19 cellular contexts compared by ENCODE assay signal in genomic region chr4:23885943-23886590, GRCh38. TPM values are rescaled to one million over a fixed set of nuclear protein-coding genes. Genes with fewer than 3 reads are reported as not detected.
DNase-seq lines count a peak whose midpoint lies in the region; ATAC-seq and TF ChIP-seq lines count a peak whose summit lies in the region.
"Had no signal": no experiment of that assay in that cellular context is flagged by ENCODE, and none has a peak within 500 bp of the region (broad histone marks: within the 10 kb centered on the region; RNA-seq: fewer than 3 reads in every experiment).

No MANE protein-coding gene starts in this region.

- ATAC-seq in Right ventricle myocardium superior (ENCODE audit: poor library complexity) (no peak), upper lobe of left lung (ENCODE audit: low FRiP score in 2 of 2) (no peak)
- ATAC-seq: CD8-positive, alpha-beta T cell; PC-3 had no signal

- no peak overlapping the region for H2BK15ac ChIP-seq in mesenchymal stem cell (ENCODE audit: low read depth, poor library complexity, severe bottlenecking)

- peaks cover 32% of the 10 kb centered on the region for H3K4me1 Mint-ChIP-seq in endodermal cell

- no peak overlapping the region for H4K8ac ChIP-seq in mesenchymal stem cell (ENCODE audit: low read length)

- no peak overlapping the region for H2AFZ ChIP-seq in mesenchymal stem cell (ENCODE audit: low read depth, low read length)

- no peak overlapping the region for H3K4me3 Mint-ChIP-seq in endodermal cell
- H3K4me3 Mint-ChIP-seq: CD8-positive, alpha-beta T cell had no signal

- no peak overlapping the region for H2BK12ac ChIP-seq in mesenchymal stem cell (ENCODE audit: low read length in 2 of 2)

- intact Hi-C loops in left ventricle myocardium inferior (cut with micrococcal nuclease) (no loop called here), Right ventricle myocardium superior (cut with DNase I) (no loop called here)

- no peak overlapping the region for H3K14ac ChIP-seq in mesenchymal stem cell (ENCODE audit: low read length in 2 of 2)

- no peak for TF ChIP-seq EP300 in upper lobe of left lung (IDR thresholded peaks at IDR 0.05)

- no peak overlapping the region for H3K4me2 ChIP-seq in mesenchymal stem cell (ENCODE audit: low read length, poor library complexity, severe bottlenecking)
- H3K4me2 ChIP-seq: BLaER1 had no signal

- no peak overlapping the region for H3K9ac ChIP-seq in endodermal cell (ENCODE audit: extremely low read depth, low read length, poor library complexity, severe bottlenecking)
- H3K9ac ChIP-seq in mesenchymal stem cell (ENCODE audit: low read length), result no peak overlapping the region
- H3K9ac ChIP-seq: BLaER1 had no signal

- H2BK5ac ChIP-seq in mesenchymal stem cell (ENCODE audit: low read depth, low read length, poor library complexity, severe bottlenecking), result no peak overlapping the region

- H3K27ac ChIP-seq in left ventricle myocardium inferior (replicated peaks) (peak overlapping the region; percentile 94), endodermal cell (ENCODE audit: low read depth, low read length) (no peak overlapping the region), mesenchymal stem cell (ENCODE audit: low read length, poor library complexity, severe bottlenecking) (no peak overlapping the region), upper lobe of left lung (no peak overlapping the region)
- H3K27ac ChIP-seq: BLaER1, RWPE1 had no signal

- 70 to 90% methylated on average over 4 to 6 of the region's 6 CpGs for WGBS in endodermal cell (ENCODE audit: insufficient coverage in 1 of 2, insufficient read length in 1 of 2), 2 experiments
- 90% methylated on average over 4 of the region's 6 CpGs for WGBS in mesenchymal stem cell
- WGBS in upper lobe of left lung, 2 donors, result 94 to 96% methylated on average over 6 of the region's 6 CpGs

- no peak overlapping the region for H3K27ac Mint-ChIP-seq in endodermal cell
- H3K27ac Mint-ChIP-seq: CD8-positive, alpha-beta T cell had no signal

- H3K27me3 ChIP-seq in left ventricle myocardium inferior (ENCODE audit: low read depth) (no peaks in the 10 kb centered on the region), endodermal cell (ENCODE audit: control insufficient read depth, insufficient read depth, low read length, poor library complexity, severe bottlenecking) (peaks cover 11% of the 10 kb centered on the region), mesenchymal stem cell (ENCODE audit: control insufficient read depth in 1 of 2, insufficient read depth in 1 of 2, low read length in 2 of 2) (no peaks in the 10 kb centered on the region), upper lobe of left lung (no peaks in the 10 kb centered on the region)
- H3K27me3 ChIP-seq: BLaER1 had no signal

- peaks cover 69% of the 10 kb centered on the region for H3K4me1 ChIP-seq in left ventricle myocardium inferior
- peaks cover 8% of the 10 kb centered on the region for H3K4me1 ChIP-seq in endodermal cell (ENCODE audit: control insufficient read depth, insufficient read depth, low read length)
- peaks cover 4% of the 10 kb centered on the region for H3K4me1 ChIP-seq in mesenchymal stem cell (ENCODE audit: control insufficient read depth, insufficient read depth, low read depth, low read length)
- peaks cover 0 to 25% (median 8%) of the 10 kb centered on the region in 4 donors for H3K4me1 ChIP-seq in upper lobe of left lung
- H3K4me1 ChIP-seq: BLaER1 had no signal

- H3K18ac ChIP-seq in mesenchymal stem cell (ENCODE audit: low read depth in 1 of 2, low read length in 2 of 2), result peak overlapping the region in 1 of 2 experiments; percentile 17

- no peaks in the 10 kb centered on the region for H3K9me3 Mint-ChIP-seq in endodermal cell
- H3K9me3 Mint-ChIP-seq: CD8-positive, alpha-beta T cell had no signal

- H3K4me3 ChIP-seq in left ventricle myocardium inferior (peak overlapping the region; percentile 67), endodermal cell (ENCODE audit: low read length) (no peak overlapping the region), mesenchymal stem cell (ENCODE audit: insufficient read depth in 1 of 2, low read depth in 1 of 2, low read length in 2 of 2) (no peak overlapping the region), upper lobe of left lung (no peak overlapping the region)
- H3K4me3 ChIP-seq: BLaER1 had no signal

- no peak for DNase-seq in left ventricle myocardium inferior
- no peak for DNase-seq in Right ventricle myocardium superior
- peak; percentile 52 for DNase-seq in endodermal cell
- no peak for DNase-seq in mesenchymal stem cell
- no peak for DNase-seq in SHP77 treated with DMSO at 0.1 percent for 48 hours (lab: John Stamatoyannopoulos, UW)
- no peak for DNase-seq in upper lobe of left lung
- no peak for DNase-seq in NCI-H1694 treated with DMSO at 0.1 percent for 48 hours (lab: John Stamatoyannopoulos, UW)
- DNase-seq: CD8-positive, alpha-beta T cell; DMS79; HCEC 1CT; NCI-H1105; NCI-H1930; NCI-H2171 treated with DMSO at 0.1 percent for 48 hours; NCI-H446 treated with DMSO at 0.1 percent for 48 hours; NCI-H774; PC-3 had no signal

- H3K36me3 ChIP-seq in left ventricle myocardium inferior, result peaks cover 7% of the 10 kb centered on the region
- H3K36me3 ChIP-seq in endodermal cell (ENCODE audit: control insufficient read depth, insufficient read depth, low read length), result no peaks in the 10 kb centered on the region
- no peaks in the 10 kb centered on the region for H3K36me3 ChIP-seq in mesenchymal stem cell (ENCODE audit: control insufficient read depth in 1 of 2, insufficient read depth in 2 of 2, low read depth in 1 of 2, low read length in 2 of 2)
- no peaks in the 10 kb centered on the region for H3K36me3 ChIP-seq in upper lobe of left lung
- H3K36me3 ChIP-seq: BLaER1 had no signal

- no peak overlapping the region for H2BK120ac ChIP-seq in mesenchymal stem cell (ENCODE audit: low read depth, low read length)

- H3K9me3 ChIP-seq in left ventricle myocardium inferior (replicated peaks), result no peaks in the 10 kb centered on the region
- H3K9me3 ChIP-seq in endodermal cell (ENCODE audit: control insufficient read depth, low read length), result no peaks in the 10 kb centered on the region
- no peaks in the 10 kb centered on the region for H3K9me3 ChIP-seq in mesenchymal stem cell (ENCODE audit: control insufficient read depth, low read length)
- no peaks in the 10 kb centered on the region for H3K9me3 ChIP-seq in upper lobe of left lung
- H3K9me3 ChIP-seq: BLaER1 had no signal

- H3K79me1 ChIP-seq in mesenchymal stem cell (replicated peaks; ENCODE audit: low read length, poor library complexity, severe bottlenecking), result no peaks in the 10 kb centered on the region

- peak overlapping the region in 1 of 2 experiments; percentile 10 for H3K4ac ChIP-seq in mesenchymal stem cell (ENCODE audit: low read depth in 1 of 2, low read length in 2 of 2)

- no peaks in the 10 kb centered on the region for H3K36me3 Mint-ChIP-seq in endodermal cell (ENCODE audit: low read depth)
- H3K36me3 Mint-ChIP-seq: CD8-positive, alpha-beta T cell had no signal

- H3K27me3 Mint-ChIP-seq in endodermal cell (ENCODE audit: insufficient read depth), result peaks cover 24% of the 10 kb centered on the region

- TF ChIP-seq CTCF in left ventricle myocardium inferior (IDR thresholded peaks at IDR 0.05; ENCODE audit: borderline replicate concordance) (no peak), endodermal cell (conservative IDR thresholded peaks at IDR 0.05) (no peak), upper lobe of left lung (IDR thresholded peaks at IDR 0.05) (no peak)

- peak overlapping the region; percentile 87 for H4K91ac ChIP-seq in mesenchymal stem cell (ENCODE audit: low read length)

- no peak overlapping the region for H2AK5ac ChIP-seq in mesenchymal stem cell (ENCODE audit: low read length, severe bottlenecking)

- TF ChIP-seq POLR2A in upper lobe of left lung (IDR thresholded peaks at IDR 0.05), result no peak

- no peak overlapping the region for H3K23ac ChIP-seq in mesenchymal stem cell (ENCODE audit: low read length in 2 of 2)

RNA-seq across cellular contexts. Expression of gene PPARGC1A, which starts 3.8 kb away (rescaled TPM):
- total RNA-seq in left ventricle myocardium inferior (108 TPM), Right ventricle myocardium superior (82.8 TPM), endodermal cell (10 to 100 TPM in 1 of 2 donors, 1 to 10 TPM in 1; 8.9 to 10.2 TPM), upper lobe of left lung (10 to 100 TPM in 4 of 6 donors, 1 to 10 TPM in 2; 4.6 to 16.8 (median 11.8) TPM)
- 2.1 TPM for polyA plus RNA-seq in endodermal cell (2013, experiment 1 of 2)
- polyA plus RNA-seq in endodermal cell (2013, experiment 2 of 2), result 2.2 TPM
- 1.0 TPM for polyA plus RNA-seq in mesenchymal stem cell (2013, experiment 1 of 2)
- 1.7 TPM for polyA plus RNA-seq in mesenchymal stem cell (2013, experiment 2 of 2)
- total RNA-seq: CD8-positive, alpha-beta T cell; G401; PC-3 had no signal
